ENCODE assay signal across 1 cellular context in genomic region chr7:151261534-151261933, GRCh38.
TF ChIP-seq lines count a peak whose summit lies in the region.

No MANE protein-coding gene starts in this region.

TF ChIP-seq in SK-N-SH treated with all-trans-retinoic acid at 6 μM for 48 hours, 23 proteins besides CTCF, POLR2A, EP300 and RAD21 (continued from another document):
- TF ChIP-seq CSRNP3 (CRISPR knock-in tag; IDR thresholded peaks at IDR 0.05), result no peak
